8 cellular contexts compared by ENCODE assay signal in genomic region chr12:2794261-2794735, GRCh38. TPM values are rescaled to one million over a fixed set of nuclear protein-coding genes. Genes with fewer than 3 reads are reported as not detected.
A peak's percentile ranks its signal among the peaks of the same experiment; 100 is the strongest.
DNase-seq lines count a peak whose midpoint lies in the region; TF ChIP-seq lines count a peak whose summit lies in the region.

No MANE protein-coding gene starts in this region.

- CTCF ChIA-PET in MCF 10A (lab: Yijun Ruan, JAX) = interaction anchor here (1.2 kb wide), 1 partner anchor 11 kb away, joined by 4 read pairs; no protein-coding TSS in a partner anchor

- no peak for TF ChIP-seq CTCF in MCF 10A (IDR thresholded peaks at IDR 0.05; ENCODE audit: unreplicated experiment)

- no peaks in the 10 kb centered on the region for H3K9me3 ChIP-seq in iPS-20b (ENCODE audit: insufficient read depth, low read depth, low read length)

- no peaks in the 10 kb centered on the region for H3K4me1 ChIP-seq in iPS-20b (ENCODE audit: insufficient read depth, low read length)

- H3K4me3 ChIP-seq in iPS-20b (ENCODE audit: low read length) (peak overlapping the region; percentile 74), skeletal muscle cell (ENCODE audit: low read depth, low read length) (peak overlapping the region; percentile 81)

- POLR2A ChIA-PET in MCF 10A (lab: Yijun Ruan, JAX) = interaction anchor here (1.0 to 8.2 kb wide), 2 partner anchors 18 to 84 kb away, joined by 3 to 128 read pairs; partner anchors contain the start of gene ITFG2

- peaks cover under 1% of the 10 kb centered on the region for H3K27me3 Mint-ChIP-seq in MCF 10A (ENCODE audit: insufficient read depth, unreplicated experiment)

- peak; percentile 43 for DNase-seq in activated CD4-positive, CD25-positive, alpha-beta regulatory T cell treated with anti-CD3 and anti-CD28 coated beads, Interleukin-2, amount 50 U/mL, for 72 hours
- no peak for DNase-seq in activated CD4-positive, CD25-positive, alpha-beta regulatory T cell (lab: John Stamatoyannopoulos, UW)
- DNase-seq in NOMO-1 treated with DMSO at 0.1 percent for 48 hours (lab: John Stamatoyannopoulos, UW; ENCODE audit: unreplicated experiment) (peak; percentile 38), MCF 10A (ENCODE audit: unreplicated experiment) (no peak), skeletal muscle cell (ENCODE audit: low read depth) (no peak), NCI-H446 treated with DMSO at 0.1 percent for 48 hours (lab: John Stamatoyannopoulos, UW) (no peak), SHP77 treated with DMSO at 0.1 percent for 48 hours (lab: John Stamatoyannopoulos, UW) (no peak)

- intact Hi-C loops in MCF 10A (cut with micrococcal nuclease) = loop anchor here (2.0 kb wide), 1 partner anchor 19 kb away; the partner anchor contains the start of gene ITFG2

- H3K9ac ChIP-seq in iPS-20b (ENCODE audit: low read depth, low read length) = peak overlapping the region; percentile 58; the same call in 1 of the 2 replicates

- no peak overlapping the region for H3K27ac ChIP-seq in iPS-20b (ENCODE audit: low read length)

- H3K9me3 Mint-ChIP-seq in MCF 10A (ENCODE audit: unreplicated experiment) = no peaks in the 10 kb centered on the region

- H3K27me3 ChIP-seq in iPS-20b (ENCODE audit: insufficient read depth, low read length) = peaks cover 20% of the 10 kb centered on the region

- peaks cover 11% of the 10 kb centered on the region for H3K4me1 Mint-ChIP-seq in MCF 10A (ENCODE audit: insufficient read depth, unreplicated experiment)

- peak overlapping the region; percentile 49 for H3K27ac Mint-ChIP-seq in MCF 10A (ENCODE audit: low read depth, unreplicated experiment)

- peak overlapping the region; percentile 72 for H3K4me3 Mint-ChIP-seq in MCF 10A (ENCODE audit: unreplicated experiment)

- H3K36me3 ChIP-seq in iPS-20b (ENCODE audit: insufficient read depth, low read depth, low read length) = peaks cover 29% of the 10 kb centered on the region

- no TSS peak for BruUV-seq in MCF 10A (replicated peaks; lab: Mats Ljungman, UMichigan)

- peaks cover 35% of the 10 kb centered on the region for H3K36me3 Mint-ChIP-seq in MCF 10A (ENCODE audit: insufficient read depth, unreplicated experiment)

RNA-seq across cellular contexts. Expression of gene FKBP4, which starts 0.5 kb away (rescaled TPM):
- total RNA-seq in MCF 10A (2022) = 79.1 and 94.5 TPM in 2 replicates

RNA-seq across cellular contexts. Expression of gene ITFG2, which starts 18.2 kb away (rescaled TPM):
- total RNA-seq in MCF 10A (2022) = 26.5 and 28.1 TPM in 2 replicates

RNA-seq across cellular contexts. Expression of gene NRIP2, which starts 40.5 kb away (rescaled TPM):
- total RNA-seq in MCF 10A (2022) = not detected in 2 replicates

Comparison
In these comparisons a context has a peak if more than half of its experiments do, and no peak if none do; other contexts are left out.
1. DNase-seq: peak in activated CD4-positive, CD25-positive, alpha-beta regulatory T cell treated with anti-CD3 and anti-CD28 coated beads, Interleukin-2, amount 50 U/mL, for 72 hours (single experiment) and NOMO-1 treated with DMSO at 0.1 percent for 48 hours (single experiment); none in activated CD4-positive, CD25-positive, alpha-beta regulatory T cell (0 of 4), MCF 10A (single experiment), skeletal muscle cell (single experiment), NCI-H446 treated with DMSO at 0.1 percent for 48 hours (single experiment) and SHP77 treated with DMSO at 0.1 percent for 48 hours (single experiment).